Comparison of ENCODE assay signal across 18 cellular contexts in the genomic region with DNA sequence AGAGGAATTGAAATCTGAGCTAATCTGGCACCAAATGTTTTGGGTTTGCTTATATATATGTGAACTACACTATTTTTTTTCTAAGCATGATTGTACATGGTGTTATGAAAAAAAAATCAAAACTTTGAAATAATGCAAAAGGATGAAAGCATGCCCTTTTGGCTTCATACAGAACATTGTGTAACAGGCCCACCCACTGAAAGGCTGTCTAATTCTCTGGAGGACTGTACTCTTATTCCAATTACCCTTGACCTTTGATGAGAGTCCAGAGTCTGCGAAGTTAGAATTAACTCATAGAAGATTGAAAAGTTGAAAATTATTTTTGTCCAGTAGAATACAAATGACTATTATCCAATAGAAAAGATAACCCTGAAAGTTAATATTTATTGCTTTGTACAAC.
"Had no signal": no experiment of that assay in that cellular context is flagged by ENCODE, and none has a peak within 500 bp of the region (broad histone marks: within the 10 kb centered on the region; RNA-seq: fewer than 3 reads in every experiment).

No MANE protein-coding gene starts in this region.

- H3K27me3 ChIP-seq: colonic mucosa, tibial artery had no signal

- H3K36me3 Mint-ChIP-seq: activated naive CD4-positive, alpha-beta T cell treated with anti-CD3 and anti-CD28 coated beads, Interleukin-2, amount 50 U/mL, for 72 hours; naive thymus-derived CD4-positive, alpha-beta T cell had no signal

- H3K36me3 ChIP-seq: colonic mucosa, pancreas, tibial artery had no signal

- H3K4me3 Mint-ChIP-seq: naive thymus-derived CD4-positive, alpha-beta T cell had no signal

- H3K4me3 ChIP-seq: colonic mucosa, pancreas, tibial artery had no signal

- H3K27ac ChIP-seq: colonic mucosa, pancreas, tibial artery had no signal

- H3K27ac Mint-ChIP-seq: activated naive CD4-positive, alpha-beta T cell treated with anti-CD3 and anti-CD28 coated beads, Interleukin-2, amount 50 U/mL, for 72 hours; naive thymus-derived CD4-positive, alpha-beta T cell had no signal

- ATAC-seq: activated naive CD4-positive, alpha-beta T cell treated with anti-CD3 and anti-CD28 coated beads, Interleukin-2, amount 50 U/mL, for 72 hours; naive thymus-derived CD4-positive, alpha-beta T cell; pancreas had no signal

- H3K4me1 Mint-ChIP-seq: naive thymus-derived CD4-positive, alpha-beta T cell had no signal

- DNase-seq: activated CD4-positive, alpha-beta T cell treated with anti-CD3 and anti-CD28 coated beads, Interleukin-2, amount 50 U/mL, for 4 hours; activated gamma-delta T cell; amniotic stem cell; caudate nucleus; colonic mucosa; foreskin melanocyte; hypothalamus; mesendoderm; naive thymus-derived CD4-positive, alpha-beta T cell; pancreas; stimulated activated CD4-positive, alpha-beta T cell treated with anti-CD3 and anti-CD28 coated beads, Interleukin-12 subunit alpha, Interleukin-12 subunit beta, amount 100 ng/mL, for 4 hours; stimulated activated CD4-positive, alpha-beta T cell treated with anti-CD3 and anti-CD28 coated beads, Interleukin-1b, Interleukin-23, amount 100 ng/mL, for 48 hours; stimulated activated CD8-positive, alpha-beta memory T cell treated with anti-CD3 and anti-CD28 coated beads, Interleukin-4, amount 100 ng/mL, for 48 hours; stimulated activated naive CD4-positive, alpha-beta T cell treated with Interleukin-2 at 50 U/mL for 16 hours; substantia nigra; SW 1271; tibial artery had no signal

- H3K4me1 ChIP-seq: colonic mucosa, pancreas had no signal

- H3K9me3 ChIP-seq: colonic mucosa, pancreas, tibial artery had no signal
